ENCODE assay signal across 1 cellular context in the genomic region with DNA sequence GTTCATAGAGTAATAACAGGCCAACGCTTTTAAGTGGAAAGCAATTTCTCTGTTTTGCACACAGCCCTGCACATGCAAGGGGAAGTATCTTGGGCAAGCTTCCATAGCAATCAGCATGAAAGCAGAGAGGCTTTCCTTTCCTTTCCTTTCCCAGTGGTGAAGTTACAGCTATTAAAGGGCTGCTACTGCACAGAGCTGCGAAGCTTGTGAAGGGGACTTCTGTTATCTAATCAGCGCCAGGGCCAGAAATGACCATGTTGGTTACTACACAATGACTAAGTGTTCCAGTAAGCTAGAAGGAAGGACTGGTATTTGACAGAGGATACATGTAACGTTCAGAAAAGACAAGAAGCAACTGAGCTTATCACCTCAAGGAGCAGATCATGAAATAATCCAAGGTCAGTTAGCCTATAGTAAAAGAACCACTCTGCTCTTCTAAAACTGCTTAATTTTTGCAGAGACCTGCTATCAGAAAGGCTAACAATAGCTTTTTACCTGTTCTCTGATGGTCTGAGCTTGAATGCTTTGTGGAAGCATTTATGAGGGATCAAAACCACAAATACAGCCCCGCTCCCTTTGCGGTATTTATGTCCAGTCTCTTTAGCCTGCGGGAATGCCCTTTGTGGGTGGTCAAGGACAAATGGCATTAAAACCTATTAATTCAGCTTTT.
TF ChIP-seq lines count a peak whose summit lies in the region.

No MANE protein-coding gene starts in this region.

TF ChIP-seq in K562, 482 proteins besides CTCF, POLR2A, EP300 and RAD21 (continued from another document and continues in another):
- TF ChIP-seq, protein P1, sequence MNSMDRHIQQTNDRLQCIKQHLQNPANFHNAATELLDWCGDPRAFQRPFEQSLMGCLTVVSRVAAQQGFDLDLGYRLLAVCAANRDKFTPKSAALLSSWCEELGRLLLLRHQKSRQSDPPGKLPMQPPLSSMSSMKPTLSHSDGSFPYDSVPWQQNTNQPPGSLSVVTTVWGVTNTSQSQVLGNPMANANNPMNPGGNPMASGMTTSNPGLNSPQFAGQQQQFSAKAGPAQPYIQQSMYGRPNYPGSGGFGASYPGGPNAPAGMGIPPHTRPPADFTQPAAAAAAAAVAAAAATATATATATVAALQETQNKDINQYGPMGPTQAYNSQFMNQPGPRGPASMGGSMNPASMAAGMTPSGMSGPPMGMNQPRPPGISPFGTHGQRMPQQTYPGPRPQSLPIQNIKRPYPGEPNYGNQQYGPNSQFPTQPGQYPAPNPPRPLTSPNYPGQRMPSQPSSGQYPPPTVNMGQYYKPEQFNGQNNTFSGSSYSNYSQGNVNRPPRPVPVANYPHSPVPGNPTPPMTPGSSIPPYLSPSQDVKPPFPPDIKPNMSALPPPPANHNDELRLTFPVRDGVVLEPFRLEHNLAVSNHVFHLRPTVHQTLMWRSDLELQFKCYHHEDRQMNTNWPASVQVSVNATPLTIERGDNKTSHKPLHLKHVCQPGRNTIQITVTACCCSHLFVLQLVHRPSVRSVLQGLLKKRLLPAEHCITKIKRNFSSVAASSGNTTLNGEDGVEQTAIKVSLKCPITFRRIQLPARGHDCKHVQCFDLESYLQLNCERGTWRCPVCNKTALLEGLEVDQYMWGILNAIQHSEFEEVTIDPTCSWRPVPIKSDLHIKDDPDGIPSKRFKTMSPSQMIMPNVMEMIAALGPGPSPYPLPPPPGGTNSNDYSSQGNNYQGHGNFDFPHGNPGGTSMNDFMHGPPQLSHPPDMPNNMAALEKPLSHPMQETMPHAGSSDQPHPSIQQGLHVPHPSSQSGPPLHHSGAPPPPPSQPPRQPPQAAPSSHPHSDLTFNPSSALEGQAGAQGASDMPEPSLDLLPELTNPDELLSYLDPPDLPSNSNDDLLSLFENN (IDR thresholded peaks at IDR 0.05; ENCODE audit: low read depth in 2 of 2, low read length in 2 of 2), result peak in 1 of 2 experiments; percentile 84; a peak in 2 of 4 replicates
- TF ChIP-seq, protein P2, sequence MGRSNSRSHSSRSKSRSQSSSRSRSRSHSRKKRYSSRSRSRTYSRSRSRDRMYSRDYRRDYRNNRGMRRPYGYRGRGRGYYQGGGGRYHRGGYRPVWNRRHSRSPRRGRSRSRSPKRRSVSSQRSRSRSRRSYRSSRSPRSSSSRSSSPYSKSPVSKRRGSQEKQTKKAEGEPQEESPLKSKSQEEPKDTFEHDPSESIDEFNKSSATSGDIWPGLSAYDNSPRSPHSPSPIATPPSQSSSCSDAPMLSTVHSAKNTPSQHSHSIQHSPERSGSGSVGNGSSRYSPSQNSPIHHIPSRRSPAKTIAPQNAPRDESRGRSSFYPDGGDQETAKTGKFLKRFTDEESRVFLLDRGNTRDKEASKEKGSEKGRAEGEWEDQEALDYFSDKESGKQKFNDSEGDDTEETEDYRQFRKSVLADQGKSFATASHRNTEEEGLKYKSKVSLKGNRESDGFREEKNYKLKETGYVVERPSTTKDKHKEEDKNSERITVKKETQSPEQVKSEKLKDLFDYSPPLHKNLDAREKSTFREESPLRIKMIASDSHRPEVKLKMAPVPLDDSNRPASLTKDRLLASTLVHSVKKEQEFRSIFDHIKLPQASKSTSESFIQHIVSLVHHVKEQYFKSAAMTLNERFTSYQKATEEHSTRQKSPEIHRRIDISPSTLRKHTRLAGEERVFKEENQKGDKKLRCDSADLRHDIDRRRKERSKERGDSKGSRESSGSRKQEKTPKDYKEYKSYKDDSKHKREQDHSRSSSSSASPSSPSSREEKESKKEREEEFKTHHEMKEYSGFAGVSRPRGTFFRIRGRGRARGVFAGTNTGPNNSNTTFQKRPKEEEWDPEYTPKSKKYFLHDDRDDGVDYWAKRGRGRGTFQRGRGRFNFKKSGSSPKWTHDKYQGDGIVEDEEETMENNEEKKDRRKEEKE (IDR thresholded peaks at IDR 0.05; ENCODE audit: borderline replicate concordance in 1 of 2, control insufficient read depth in 1 of 2, low read depth in 2 of 2, low read length in 1 of 2), result peak in 1 of 2 experiments; percentile 77; a peak in 2 of 4 replicates
- TF ChIP-seq NR4A1 (CRISPR knock-in tag; IDR thresholded peaks at IDR 0.05) (no peak), NR4A1 (tag; IDR thresholded peaks at IDR 0.05) (peak; percentile 62; the same call in 1 of the 2 replicates), TGIF2 (CRISPR knock-in tag; IDR thresholded peaks at IDR 0.05) (no peak), SLC30A9 (CRISPR knock-in tag; IDR thresholded peaks at IDR 0.05) (no peak), HSF4 (CRISPR knock-in tag; IDR thresholded peaks at IDR 0.05; ENCODE audit: borderline replicate concordance) (peak; percentile 54; the same call in 1 of the 2 replicates), CC2D1A (IDR thresholded peaks at IDR 0.05) (peak; percentile 83), PHF21A (IDR thresholded peaks at IDR 0.05; ENCODE audit: borderline replicate concordance, low read depth) (0 out of 2 replicates have a peak, but pooled peaks have one; percentile 39), SMARCC2 (IDR thresholded peaks at IDR 0.05; ENCODE audit: low read depth) (peak; percentile 98), RNF2 (IDR thresholded peaks at IDR 0.05) (peak; percentile 94), SUPT5H (IDR thresholded peaks at IDR 0.05) (peak; percentile 40; the same call in 1 of the 2 replicates), NCOA1 (IDR thresholded peaks at IDR 0.05; ENCODE audit: low read depth) (peak; percentile 84; the same call in 1 of the 2 replicates), CREM (IDR thresholded peaks at IDR 0.05; ENCODE audit: low read depth) (peak; percentile 82), TCFL5 (CRISPR knock-in tag; conservative IDR thresholded peaks at IDR 0.05) (no peak)
- TF ChIP-seq, protein P3, sequence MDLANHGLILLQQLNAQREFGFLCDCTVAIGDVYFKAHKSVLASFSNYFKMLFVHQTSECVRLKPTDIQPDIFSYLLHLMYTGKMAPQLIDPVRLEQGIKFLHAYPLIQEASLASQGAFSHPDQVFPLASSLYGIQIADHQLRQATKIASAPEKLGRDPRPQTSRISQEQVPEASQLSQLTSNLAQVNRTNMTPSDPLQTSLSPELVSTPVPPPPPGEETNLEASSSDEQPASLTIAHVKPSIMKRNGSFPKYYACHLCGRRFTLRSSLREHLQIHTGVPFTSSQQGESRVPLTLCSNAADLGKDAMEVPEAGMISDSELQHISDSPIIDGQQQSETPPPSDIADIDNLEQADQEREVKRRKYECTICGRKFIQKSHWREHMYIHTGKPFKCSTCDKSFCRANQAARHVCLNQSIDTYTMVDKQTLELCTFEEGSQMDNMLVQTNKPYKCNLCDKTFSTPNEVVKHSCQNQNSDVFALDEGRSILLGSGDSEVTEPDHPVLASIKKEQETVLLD (IDR thresholded peaks at IDR 0.05), result peak; percentile 90
- TF ChIP-seq, protein P4, sequence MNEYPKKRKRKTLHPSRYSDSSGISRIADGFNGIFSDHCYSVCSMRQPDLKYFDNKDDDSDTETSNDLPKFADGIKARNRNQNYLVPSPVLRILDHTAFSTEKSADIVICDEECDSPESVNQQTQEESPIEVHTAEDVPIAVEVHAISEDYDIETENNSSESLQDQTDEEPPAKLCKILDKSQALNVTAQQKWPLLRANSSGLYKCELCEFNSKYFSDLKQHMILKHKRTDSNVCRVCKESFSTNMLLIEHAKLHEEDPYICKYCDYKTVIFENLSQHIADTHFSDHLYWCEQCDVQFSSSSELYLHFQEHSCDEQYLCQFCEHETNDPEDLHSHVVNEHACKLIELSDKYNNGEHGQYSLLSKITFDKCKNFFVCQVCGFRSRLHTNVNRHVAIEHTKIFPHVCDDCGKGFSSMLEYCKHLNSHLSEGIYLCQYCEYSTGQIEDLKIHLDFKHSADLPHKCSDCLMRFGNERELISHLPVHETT (CRISPR knock-in tag; conservative IDR thresholded peaks at IDR 0.05 in 1 of 2, IDR thresholded peaks at IDR 0.05 in 1 of 2), result peak in 1 of 2 experiments; percentile 78; a peak in 2 of 4 replicates
- TF ChIP-seq, protein P5, sequence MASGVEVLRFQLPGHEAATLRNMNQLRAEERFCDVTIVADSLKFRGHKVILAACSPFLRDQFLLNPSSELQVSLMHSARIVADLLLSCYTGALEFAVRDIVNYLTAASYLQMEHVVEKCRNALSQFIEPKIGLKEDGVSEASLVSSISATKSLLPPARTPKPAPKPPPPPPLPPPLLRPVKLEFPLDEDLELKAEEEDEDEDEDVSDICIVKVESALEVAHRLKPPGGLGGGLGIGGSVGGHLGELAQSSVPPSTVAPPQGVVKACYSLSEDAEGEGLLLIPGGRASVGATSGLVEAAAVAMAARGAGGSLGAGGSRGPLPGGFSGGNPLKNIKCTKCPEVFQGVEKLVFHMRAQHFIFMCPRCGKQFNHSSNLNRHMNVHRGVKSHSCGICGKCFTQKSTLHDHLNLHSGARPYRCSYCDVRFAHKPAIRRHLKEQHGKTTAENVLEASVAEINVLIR (CRISPR knock-in tag; IDR thresholded peaks at IDR 0.05), result no peak
- TF ChIP-seq, protein P6, sequence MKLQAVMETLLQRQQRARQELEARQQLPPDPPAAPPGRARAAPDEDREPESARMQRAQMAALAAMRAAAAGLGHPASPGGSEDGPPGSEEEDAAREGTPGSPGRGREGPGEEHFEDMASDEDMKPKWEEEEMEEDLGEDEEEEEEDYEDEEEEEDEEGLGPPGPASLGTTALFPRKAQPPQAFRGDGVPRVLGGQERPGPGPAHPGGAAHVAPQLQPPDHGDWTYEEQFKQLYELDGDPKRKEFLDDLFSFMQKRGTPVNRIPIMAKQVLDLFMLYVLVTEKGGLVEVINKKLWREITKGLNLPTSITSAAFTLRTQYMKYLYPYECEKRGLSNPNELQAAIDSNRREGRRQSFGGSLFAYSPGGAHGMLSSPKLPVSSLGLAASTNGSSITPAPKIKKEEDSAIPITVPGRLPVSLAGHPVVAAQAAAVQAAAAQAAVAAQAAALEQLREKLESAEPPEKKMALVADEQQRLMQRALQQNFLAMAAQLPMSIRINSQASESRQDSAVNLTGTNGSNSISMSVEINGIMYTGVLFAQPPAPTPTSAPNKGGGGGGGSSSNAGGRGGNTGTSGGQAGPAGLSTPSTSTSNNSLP (IDR thresholded peaks at IDR 0.05; ENCODE audit: borderline replicate concordance, low read depth, low read length), result peak; percentile 25; the same call in 1 of the 2 replicates
- TF ChIP-seq, protein P7, sequence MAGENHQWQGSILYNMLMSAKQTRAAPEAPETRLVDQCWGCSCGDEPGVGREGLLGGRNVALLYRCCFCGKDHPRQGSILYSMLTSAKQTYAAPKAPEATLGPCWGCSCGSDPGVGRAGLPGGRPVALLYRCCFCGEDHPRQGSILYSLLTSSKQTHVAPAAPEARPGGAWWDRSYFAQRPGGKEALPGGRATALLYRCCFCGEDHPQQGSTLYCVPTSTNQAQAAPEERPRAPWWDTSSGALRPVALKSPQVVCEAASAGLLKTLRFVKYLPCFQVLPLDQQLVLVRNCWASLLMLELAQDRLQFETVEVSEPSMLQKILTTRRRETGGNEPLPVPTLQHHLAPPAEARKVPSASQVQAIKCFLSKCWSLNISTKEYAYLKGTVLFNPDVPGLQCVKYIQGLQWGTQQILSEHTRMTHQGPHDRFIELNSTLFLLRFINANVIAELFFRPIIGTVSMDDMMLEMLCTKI (IDR thresholded peaks at IDR 0.05; ENCODE audit: partially characterized antibody), result no peak
- TF ChIP-seq, protein P8, sequence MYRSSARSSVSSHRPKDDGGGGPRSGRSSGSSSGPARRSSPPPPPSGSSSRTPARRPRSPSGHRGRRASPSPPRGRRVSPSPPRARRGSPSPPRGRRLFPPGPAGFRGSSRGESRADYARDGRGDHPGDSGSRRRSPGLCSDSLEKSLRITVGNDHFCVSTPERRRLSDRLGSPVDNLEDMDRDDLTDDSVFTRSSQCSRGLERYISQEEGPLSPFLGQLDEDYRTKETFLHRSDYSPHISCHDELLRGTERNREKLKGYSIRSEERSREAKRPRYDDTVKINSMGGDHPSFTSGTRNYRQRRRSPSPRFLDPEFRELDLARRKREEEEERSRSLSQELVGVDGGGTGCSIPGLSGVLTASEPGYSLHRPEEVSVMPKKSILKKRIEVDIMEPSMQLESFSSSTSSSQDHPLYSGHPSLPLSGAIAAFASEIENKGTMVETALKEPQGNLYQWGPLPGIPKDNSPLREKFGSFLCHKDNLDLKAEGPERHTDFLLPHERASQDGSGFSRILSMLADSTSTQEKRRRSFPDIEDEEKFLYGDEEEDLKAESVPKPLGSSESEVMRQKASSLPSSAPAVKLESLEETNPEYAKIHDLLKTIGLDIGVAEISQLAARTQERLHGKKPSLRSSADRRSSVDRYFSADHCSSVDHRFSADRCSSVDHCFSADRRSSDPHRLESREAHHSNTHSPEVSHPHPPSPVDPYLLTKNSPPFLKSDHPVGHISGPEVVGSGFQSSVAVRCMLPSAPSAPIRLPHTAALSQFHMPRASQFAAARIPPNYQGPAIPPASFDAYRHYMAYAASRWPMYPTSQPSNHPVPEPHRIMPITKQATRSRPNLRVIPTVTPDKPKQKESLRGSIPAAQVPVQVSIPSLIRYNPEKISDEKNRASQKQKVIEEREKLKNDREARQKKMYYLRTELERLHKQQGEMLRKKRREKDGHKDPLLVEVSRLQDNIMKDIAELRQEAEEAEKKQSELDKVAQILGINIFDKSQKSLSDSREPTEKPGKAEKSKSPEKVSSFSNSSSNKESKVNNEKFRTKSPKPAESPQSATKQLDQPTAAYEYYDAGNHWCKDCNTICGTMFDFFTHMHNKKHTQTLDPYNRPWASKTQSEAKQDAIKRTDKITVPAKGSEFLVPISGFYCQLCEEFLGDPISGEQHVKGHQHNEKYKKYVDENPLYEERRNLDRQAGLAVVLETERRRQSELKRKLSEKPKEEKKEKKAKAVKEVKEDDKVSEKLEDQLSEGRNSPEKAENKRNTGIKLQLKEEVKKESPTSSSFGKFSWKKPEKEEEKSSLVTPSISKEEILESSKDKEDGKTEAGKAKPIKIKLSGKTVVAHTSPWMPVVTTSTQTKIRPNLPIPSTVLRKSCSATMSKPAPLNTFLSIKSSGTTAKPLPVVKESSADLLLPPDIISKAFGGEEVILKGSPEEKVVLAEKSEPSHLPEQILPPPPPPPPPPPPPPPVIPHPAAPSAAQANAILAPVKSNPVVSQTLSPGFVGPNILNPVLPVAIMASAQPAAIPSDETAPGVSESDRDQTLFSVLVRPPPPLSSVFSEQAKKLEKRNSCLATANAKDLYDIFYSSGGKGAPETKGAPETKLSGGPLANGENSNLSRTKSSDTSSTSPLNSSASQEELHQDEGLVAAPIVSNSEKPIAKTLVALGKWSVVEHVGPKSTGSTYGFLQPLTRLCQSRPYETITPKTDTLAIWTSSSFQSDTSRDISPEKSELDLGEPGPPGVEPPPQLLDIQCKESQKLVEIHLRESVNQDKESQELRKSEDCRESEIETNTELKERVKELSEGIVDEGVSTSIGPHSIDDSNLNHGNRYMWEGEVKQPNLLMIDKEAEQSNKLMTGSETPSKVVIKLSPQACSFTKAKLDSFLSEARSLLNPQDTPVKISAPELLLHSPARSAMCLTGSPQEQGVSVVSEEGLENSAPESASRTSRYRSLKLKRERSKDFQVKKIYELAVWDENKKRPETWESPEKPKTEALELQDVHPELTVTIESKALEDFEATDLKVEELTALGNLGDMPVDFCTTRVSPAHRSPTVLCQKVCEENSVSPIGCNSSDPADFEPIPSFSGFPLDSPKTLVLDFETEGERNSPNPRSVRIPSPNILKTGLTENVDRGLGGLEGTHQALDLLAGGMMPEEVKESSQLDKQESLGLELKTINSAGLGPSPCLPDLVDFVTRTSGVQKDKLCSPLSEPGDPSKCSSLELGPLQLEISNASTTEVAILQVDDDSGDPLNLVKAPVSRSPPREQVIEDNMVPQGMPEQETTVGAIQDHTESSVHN (IDR thresholded peaks at IDR 0.05; ENCODE audit: borderline replicate concordance in 1 of 2, low read depth in 1 of 2), result peak in 1 of 2 experiments; percentile 70; a peak in 1 of 4 replicates
- TF ChIP-seq, protein P9, sequence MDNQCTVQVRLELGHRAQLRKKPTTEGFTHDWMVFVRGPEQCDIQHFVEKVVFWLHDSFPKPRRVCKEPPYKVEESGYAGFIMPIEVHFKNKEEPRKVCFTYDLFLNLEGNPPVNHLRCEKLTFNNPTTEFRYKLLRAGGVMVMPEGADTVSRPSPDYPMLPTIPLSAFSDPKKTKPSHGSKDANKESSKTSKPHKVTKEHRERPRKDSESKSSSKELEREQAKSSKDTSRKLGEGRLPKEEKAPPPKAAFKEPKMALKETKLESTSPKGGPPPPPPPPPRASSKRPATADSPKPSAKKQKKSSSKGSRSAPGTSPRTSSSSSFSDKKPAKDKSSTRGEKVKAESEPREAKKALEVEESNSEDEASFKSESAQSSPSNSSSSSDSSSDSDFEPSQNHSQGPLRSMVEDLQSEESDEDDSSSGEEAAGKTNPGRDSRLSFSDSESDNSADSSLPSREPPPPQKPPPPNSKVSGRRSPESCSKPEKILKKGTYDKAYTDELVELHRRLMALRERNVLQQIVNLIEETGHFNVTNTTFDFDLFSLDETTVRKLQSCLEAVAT (IDR thresholded peaks at IDR 0.05), result peak; percentile 87 to 91; a peak in 3 of 4 replicates
